In genomic region chr6:17907467-17908229, GRCh38 we compare ENCODE assay signal across 7 cellular contexts.
DNase-seq lines count a peak whose midpoint lies in the region; ATAC-seq lines count a peak whose summit lies in the region.

No MANE protein-coding gene starts in this region.

- DNase-seq in NCI-H226 (peak; percentile 94), brain pericyte (ENCODE audit: low read depth, low spot score) (peak; percentile 71), left colon (peak; percentile 25 to 49)

- ATAC-seq in GM19467 (IDR thresholded peaks at IDR 0.05; ENCODE audit: unreplicated experiment) (peak; percentile 58), left colon (peak; percentile 48), GM19328 (IDR thresholded peaks at IDR 0.05; ENCODE audit: unreplicated experiment) (no peak), HG03378 (IDR thresholded peaks at IDR 0.05; ENCODE audit: unreplicated experiment) (no peak)

- H3K27ac ChIP-seq in temporal lobe (ENCODE audit: low read depth, low read length), result peak overlapping the region; percentile 25

- intact Hi-C loops in left colon (cut with DNase I, micrococcal nuclease), result no loop called here

Comparison
In these comparisons a context has a peak if more than half of its experiments do, and no peak if none do; other contexts are left out.
1. ATAC-seq: peak in GM19467 (single experiment) and left colon (single experiment); none in GM19328 (single experiment) and HG03378 (single experiment).
2. DNase-seq: peak in every context shown above with its lines; median percentile 94 in NCI-H226; 71 in brain pericyte; 37 in left colon.